Comparison of ENCODE assay signal across 17 cellular contexts in the genomic region with DNA sequence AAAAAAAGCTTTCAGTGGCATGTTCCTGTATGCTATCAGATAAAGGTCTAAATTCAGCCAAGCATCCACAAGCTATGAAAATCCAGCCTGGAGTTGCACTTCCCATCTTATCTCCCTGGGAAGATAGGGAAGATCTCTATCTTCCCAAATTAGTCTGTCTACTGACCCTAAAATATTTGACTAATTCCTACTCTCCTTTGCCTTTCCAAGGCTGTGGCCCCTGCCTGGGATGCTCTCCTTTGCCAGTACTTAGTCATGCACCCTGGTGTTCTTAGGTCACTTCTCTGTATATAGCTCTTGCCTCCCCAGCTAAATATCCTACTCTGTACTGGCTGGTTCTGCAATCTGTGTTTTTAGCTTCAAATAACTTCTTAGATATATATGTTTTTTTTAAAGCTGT. TPM values are rescaled to one million over a fixed set of nuclear protein-coding genes. Genes with fewer than 3 reads are reported as not detected.
DNase-seq lines count a peak whose midpoint lies in the region; ATAC-seq and TF ChIP-seq lines count a peak whose summit lies in the region.
"Had no signal": no experiment of that assay in that cellular context is flagged by ENCODE, and none has a peak within 500 bp of the region (broad histone marks: within the 10 kb centered on the region; RNA-seq: fewer than 3 reads in every experiment).

No MANE protein-coding gene starts in this region.

- H3K27me3 Mint-ChIP-seq in progenitor cell of endocrine pancreas, result peaks cover 6% of the 10 kb centered on the region

- intact Hi-C loops in left colon (cut with DNase I, micrococcal nuclease), result no loop called here

- no peaks in the 10 kb centered on the region for H3K36me3 Mint-ChIP-seq in progenitor cell of endocrine pancreas (ENCODE audit: insufficient read depth)
- H3K36me3 Mint-ChIP-seq: CD4-positive, alpha-beta memory T cell; stimulated activated memory B cell treated with anti-CD40 and anti-IgM and Interleukin-4, amounts not matched to agents 10 μg/mL and 1 μg/mL and 100 μg/mL, for 72 hours had no signal

- no peak overlapping the region for H3K4me3 Mint-ChIP-seq in progenitor cell of endocrine pancreas (ENCODE audit: low read depth)
- H3K4me3 Mint-ChIP-seq: activated CD8-positive, alpha-beta T cell treated with anti-CD3 and anti-CD28 coated beads, Interleukin-2, amount 10 ng/mL, durations not matched to agents 7 days and 5 days; CD4-positive, alpha-beta memory T cell; stimulated activated memory B cell treated with anti-CD40 and anti-IgM and Interleukin-4, amounts not matched to agents 10 μg/mL and 1 μg/mL and 100 μg/mL, for 72 hours had no signal

- H3K36me3 ChIP-seq in SK-N-SH (replicated peaks in 1 of 2; ENCODE audit: control insufficient read depth in 1 of 2, insufficient read depth in 2 of 2, low read length in 1 of 2) (no peaks in the 10 kb centered on the region), fibroblast of lung (ENCODE audit: control insufficient read depth, insufficient read depth, low read length) (no peaks in the 10 kb centered on the region)
- H3K36me3 ChIP-seq: WERI-Rb-1 had no signal

- TF ChIP-seq CTCF in SK-N-SH (IDR thresholded peaks at IDR 0.05) (no peak), fibroblast of lung (conservative IDR thresholded peaks at IDR 0.05 in 1 of 2, IDR thresholded peaks at IDR 0.05 in 1 of 2; ENCODE audit: low read depth in 1 of 2, low read length in 2 of 2) (no peak), progenitor cell of endocrine pancreas (IDR thresholded peaks at IDR 0.05; ENCODE audit: unreplicated experiment) (no peak)

- peak; percentile 36 for DNase-seq in AG20443 (ENCODE audit: low spot score)
- DNase-seq in SK-N-SH, result no peak
- DNase-seq in fibroblast of lung (ENCODE audit: low read depth in 2 of 2), result peak; percentile 42 to 78
- DNase-seq in myocyte (ENCODE audit: low read depth), result peak; percentile 63
- DNase-seq in left colon, result no peak
- no peak for DNase-seq in progenitor cell of endocrine pancreas (ENCODE audit: low spot score, unreplicated experiment)
- DNase-seq: ACHN; activated CD8-positive, alpha-beta T cell treated with anti-CD3 and anti-CD28 coated beads, Interleukin-2, amount 10 ng/mL, durations not matched to agents 7 days and 5 days; CD4-positive, alpha-beta memory T cell; DND-41; NCI-H1048; NCI-H2171; WERI-Rb-1 had no signal

- H3K9ac ChIP-seq in SK-N-SH, result no peak overlapping the region
- no peak overlapping the region for H3K9ac ChIP-seq in fibroblast of lung (ENCODE audit: insufficient read depth, low read length)
- H3K9ac ChIP-seq: parathyroid adenoma had no signal

- no peak for TF ChIP-seq RAD21 in SK-N-SH (IDR thresholded peaks at IDR 0.05; ENCODE audit: low read length)

- H4K20me1 ChIP-seq in SK-N-SH (ENCODE audit: insufficient read depth), result no peaks in the 10 kb centered on the region
- H4K20me1 ChIP-seq in fibroblast of lung (ENCODE audit: control insufficient read depth, extremely low read depth, insufficient read depth, low read length), result no peaks in the 10 kb centered on the region

- TF ChIP-seq EP300 in SK-N-SH (IDR thresholded peaks at IDR 0.05; ENCODE audit: borderline replicate concordance in 1 of 2, low read depth in 1 of 2, low read length in 1 of 2), result no peak

- no peak overlapping the region for H2AFZ ChIP-seq in SK-N-SH (ENCODE audit: low read depth)
- no peak overlapping the region for H2AFZ ChIP-seq in fibroblast of lung (ENCODE audit: low read length)
- H2AFZ ChIP-seq: parathyroid adenoma had no signal

- H3K9me3 ChIP-seq in SK-N-SH, result no peaks in the 10 kb centered on the region
- H3K9me3 ChIP-seq in fibroblast of lung (ENCODE audit: control insufficient read depth, insufficient read depth, low read depth, low read length), result no peaks in the 10 kb centered on the region

- no peaks in the 10 kb centered on the region for H3K9me2 ChIP-seq in SK-N-SH

- CTCF ChIA-PET in SK-N-SH (lab: Yijun Ruan, JAX), result no interaction called here

- H3K27ac ChIP-seq in SK-N-SH (ENCODE audit: low read depth in 2 of 2, low read length in 1 of 2) (no peak overlapping the region), fibroblast of lung (ENCODE audit: insufficient read depth, low read length) (no peak overlapping the region)
- H3K27ac ChIP-seq: parathyroid adenoma, WERI-Rb-1 had no signal

- H3K4me3 ChIP-seq in SK-N-SH (ENCODE audit: low read depth in 2 of 2, low read length in 1 of 2), result no peak overlapping the region
- no peak overlapping the region for H3K4me3 ChIP-seq in fibroblast of lung (replicated peaks in 1 of 4; ENCODE audit: control extremely low read depth in 1 of 4, insufficient read depth in 1 of 4, low read depth in 3 of 4, low read length in 4 of 4)

- H3K4me1 ChIP-seq in SK-N-SH (ENCODE audit: control insufficient read depth in 1 of 2, insufficient read depth in 2 of 2, low read depth in 1 of 2, low read length in 1 of 2), result no peaks in the 10 kb centered on the region; a peak in 1 of 4 replicates
- no peaks in the 10 kb centered on the region for H3K4me1 ChIP-seq in fibroblast of lung (ENCODE audit: control insufficient read depth, extremely low read depth, insufficient read depth, low read length)

- H3K9me3 Mint-ChIP-seq in progenitor cell of endocrine pancreas (ENCODE audit: low read depth), result no peaks in the 10 kb centered on the region
- H3K9me3 Mint-ChIP-seq: CD4-positive, alpha-beta memory T cell; stimulated activated memory B cell treated with anti-CD40 and anti-IgM and Interleukin-4, amounts not matched to agents 10 μg/mL and 1 μg/mL and 100 μg/mL, for 72 hours had no signal

- H3K27me3 ChIP-seq in SK-N-SH (ENCODE audit: insufficient read depth) (no peaks in the 10 kb centered on the region), fibroblast of lung (ENCODE audit: control insufficient read depth, insufficient read depth, low read length) (no peaks in the 10 kb centered on the region)

- H3F3A ChIP-seq in SK-N-SH (replicated peaks; ENCODE audit: insufficient read depth), result no peaks in the 10 kb centered on the region

- POLR2A ChIA-PET in SK-N-SH (lab: Yijun Ruan, JAX), result no interaction called here

- H3K27ac Mint-ChIP-seq in progenitor cell of endocrine pancreas, result no peak overlapping the region
- H3K27ac Mint-ChIP-seq: activated CD8-positive, alpha-beta T cell treated with anti-CD3 and anti-CD28 coated beads, Interleukin-2, amount 10 ng/mL, durations not matched to agents 7 days and 5 days; CD4-positive, alpha-beta memory T cell; stimulated activated memory B cell treated with anti-CD40 and anti-IgM and Interleukin-4, amounts not matched to agents 10 μg/mL and 1 μg/mL and 100 μg/mL, for 72 hours had no signal

- H3K79me2 ChIP-seq in SK-N-SH (ENCODE audit: insufficient read depth), result no peaks in the 10 kb centered on the region
- H3K79me2 ChIP-seq in fibroblast of lung (ENCODE audit: control insufficient read depth, insufficient read depth, low read length), result no peaks in the 10 kb centered on the region
- H3K79me2 ChIP-seq: parathyroid adenoma had no signal

- H3K4me2 ChIP-seq in SK-N-SH (no peak overlapping the region), fibroblast of lung (ENCODE audit: extremely low read depth, insufficient read depth, low read length) (no peak overlapping the region)

- ATAC-seq in left colon, result no peak
- no peak for ATAC-seq in GM21723 (IDR thresholded peaks at IDR 0.05; ENCODE audit: unreplicated experiment)
- no peak for ATAC-seq in GM18517 (IDR thresholded peaks at IDR 0.05; ENCODE audit: unreplicated experiment)
- ATAC-seq: activated CD8-positive, alpha-beta T cell treated with anti-CD3 and anti-CD28 coated beads, Interleukin-2, amount 10 ng/mL, durations not matched to agents 7 days and 5 days; stimulated activated memory B cell treated with anti-CD40 and anti-IgM and Interleukin-4, amounts not matched to agents 10 μg/mL and 1 μg/mL and 100 μg/mL, for 72 hours had no signal

- H3K4me1 Mint-ChIP-seq in progenitor cell of endocrine pancreas (ENCODE audit: low read depth), result peaks cover 3% of the 10 kb centered on the region

TF ChIP-seq in SK-N-SH, 30 proteins besides CTCF, POLR2A, EP300 and RAD21:
- TF ChIP-seq YY1 (IDR thresholded peaks at IDR 0.05; ENCODE audit: low read depth) (no peak), GABPA (IDR thresholded peaks at IDR 0.05; ENCODE audit: low read depth) (no peak), GATA2 (CRISPR knock-in tag; IDR thresholded peaks at IDR 0.05) (peak; percentile 35), NFIC (IDR thresholded peaks at IDR 0.05; ENCODE audit: borderline replicate concordance) (no peak), JUND (IDR thresholded peaks at IDR 0.05) (no peak), FOXJ3 (CRISPR knock-in tag; IDR thresholded peaks at IDR 0.05) (no peak)

RNA-seq across cellular contexts. Expression of a gene that starts 44.0 kb away (rescaled TPM):
- polyA plus RNA-seq in SK-N-SH (2012; rRNA removed), result 32.8 and 37.5 TPM in 2 replicates
- polyA plus RNA-seq in SK-N-SH (2012; cell fraction: cytosol; rRNA removed), result 35.9 and 37.2 TPM in 2 replicates
- polyA plus RNA-seq in SK-N-SH (2012; cell fraction: nucleus; rRNA removed), result 29.0 and 70.5 TPM in 2 replicates
- total RNA-seq in fibroblast of lung, result 51.4 and 73.5 TPM in 2 replicates
- polyA plus RNA-seq in fibroblast of lung, result 49.6 and 76.8 TPM in 2 replicates
- 28.6 and 38.1 TPM in 2 replicates for polyA plus RNA-seq in fibroblast of lung (2012)
- polyA minus RNA-seq in fibroblast of lung (ENCODE audit: low replicate concordance), result 5.9 and 27.9 TPM in 2 replicates
- 94.7 and 154 TPM in 2 replicates for total RNA-seq in myocyte
- polyA plus RNA-seq in myocyte (2012), result 70.4 TPM
- total RNA-seq in left colon, result 100 to 1,000 TPM in 1 of 2 donors, 10 to 100 TPM in 1; 69.7 to 109 TPM
- 7.9 and 10.6 TPM in 2 replicates for total RNA-seq in progenitor cell of endocrine pancreas

Comparison
In these comparisons a context has a peak if more than half of its experiments do, and no peak if none do; other contexts are left out.
1. DNase-seq: peak in AG20443 (single experiment), fibroblast of lung (2 of 2) and myocyte (single experiment); none in SK-N-SH (single experiment), left colon (0 of 2) and progenitor cell of endocrine pancreas (single experiment).